In genomic region chr14:38022775-38023174, GRCh38 we compare ENCODE assay signal across 20 cellular contexts.
"Had no signal": no experiment of that assay in that cellular context is flagged by ENCODE, and none has a peak within 500 bp of the region (broad histone marks: within the 10 kb centered on the region; RNA-seq: fewer than 3 reads in every experiment).

No MANE protein-coding gene starts in this region.

- H3K36me3 ChIP-seq: SJCRH30 had no signal

- H3K9me3 ChIP-seq: SJCRH30 had no signal

- H3K4me1 ChIP-seq: SJCRH30 had no signal

- ATAC-seq: K562, Panc1, PC-3, SK-N-SH treated with all-trans-retinoic acid at 6 μM for 48 hours had no signal

- H3K27me3 ChIP-seq: SJCRH30 had no signal

- H3K27ac ChIP-seq: RWPE1, SJCRH30 had no signal

- DNase-seq: MM.1S, NCI-H1092 treated with DMSO at 0.1 percent for 48 hours, NCI-H1436, NCI-H187, NCI-H2029, NCI-H2081 treated with DMSO at 0.1 percent for 48 hours, NCI-H2171, NCI-H226, NCI-H446, NCI-H510A, NCI-H524 treated with DMSO at 0.1 percent for 48 hours, NCI-H69, NCI-H774, PC-3, SHP77 treated with DMSO at 0.1 percent for 48 hours, SJCRH30 had no signal

- H3K4me3 ChIP-seq: K562, SJCRH30 had no signal

- FAIRE-seq: K562 had no signal
